In the genomic region with DNA sequence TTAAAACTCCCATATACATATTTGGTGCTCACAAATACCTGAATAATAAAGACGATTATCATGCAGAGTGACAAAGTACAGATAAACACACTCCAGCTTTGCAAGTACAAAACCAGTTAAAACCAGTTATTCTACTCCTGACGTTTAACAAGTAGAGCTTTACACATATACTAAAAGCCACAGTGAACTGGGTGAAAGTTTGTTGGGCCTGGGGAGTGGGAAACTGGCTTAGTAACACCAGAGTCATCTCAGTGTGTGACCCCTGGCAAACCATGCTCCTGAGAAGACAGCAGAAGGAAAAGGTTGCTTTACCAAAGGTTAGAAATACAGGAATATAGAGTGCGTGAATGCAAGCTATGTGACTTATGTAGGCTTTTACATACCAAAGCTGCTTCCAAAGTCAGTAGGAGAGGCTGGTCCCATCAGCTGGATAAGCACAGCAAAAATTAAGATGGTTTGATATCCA, we compare ENCODE assay signal across 16 cellular contexts.
DNase-seq lines count a peak whose midpoint lies in the region; TF ChIP-seq lines count a peak whose summit lies in the region.
"Had no signal": no experiment of that assay in that cellular context is flagged by ENCODE, and none has a peak within 500 bp of the region (broad histone marks: within the 10 kb centered on the region; RNA-seq: fewer than 3 reads in every experiment).

No MANE protein-coding gene starts in this region.

- POLR2A ChIA-PET in HEK293T (lab: Yijun Ruan, JAX): no interaction called here

- H3K4me1 ChIP-seq in HUES64 (ENCODE audit: insufficient read depth, low read length) (peaks cover 34% of the 10 kb centered on the region), subcutaneous abdominal adipose tissue (ENCODE audit: control insufficient read depth in 5 of 5, insufficient read depth in 5 of 5, low read length in 5 of 5) (peaks cover 0 to 21% (median 0%) of the 10 kb centered on the region in 5 donors)
- H3K4me1 ChIP-seq: vagina had no signal

- H3K9me3 ChIP-seq in HUES64 (ENCODE audit: insufficient read depth, low read depth, low read length) (no peaks in the 10 kb centered on the region), subcutaneous abdominal adipose tissue (ENCODE audit: control insufficient read depth in 5 of 5, low read length in 5 of 5) (no peaks in the 10 kb centered on the region)
- H3K9me3 ChIP-seq: vagina had no signal

- no peaks in the 10 kb centered on the region for H3K36me3 ChIP-seq in HUES64 (ENCODE audit: insufficient read depth, low read length)
- no peaks in the 10 kb centered on the region for H3K36me3 ChIP-seq in subcutaneous abdominal adipose tissue (ENCODE audit: control insufficient read depth in 5 of 5, insufficient read depth in 5 of 5, low read length in 5 of 5)
- H3K36me3 ChIP-seq: vagina had no signal

- WGBS in HUES64: 56% methylated on average over 3 of the region's 3 CpGs

- H3K27ac ChIP-seq in HUES64 (ENCODE audit: low read depth, low read length) (peak overlapping the region; percentile 85), subcutaneous abdominal adipose tissue (ENCODE audit: low read depth, low read length) (peak overlapping the region; percentile 66)
- H3K27ac ChIP-seq: vagina had no signal

- H3K27me3 ChIP-seq in HUES64 (ENCODE audit: insufficient read depth, low read length) (no peaks in the 10 kb centered on the region), subcutaneous abdominal adipose tissue (ENCODE audit: control insufficient read depth in 5 of 5, insufficient read depth in 4 of 5, low read length in 5 of 5) (no peaks in the 10 kb centered on the region)
- H3K27me3 ChIP-seq: vagina had no signal

- DNase-seq in cerebellar cortex (ENCODE audit: low spot score) (peak; percentile 24), islet precursor cell (peak; percentile 87), NCI-H510A (lab: John Stamatoyannopoulos, UW) (no peak), HEK293T (ENCODE audit: extremely low spot score) (no peak), hypothalamus (lab: John Stamatoyannopoulos, UW) (no peak)
- DNase-seq: activated CD4-positive, alpha-beta T cell treated with anti-CD3 and anti-CD28 coated beads, Interleukin-2, amount 10 ng/mL, durations not matched to agents 24 days and 14 days; activated T-cell treated with anti-CD3 and anti-CD28 coated beads, Interleukin-2, amount 50 U/mL, for 1 hour; amniotic stem cell; GF-D8; naive thymus-derived CD4-positive, alpha-beta T cell; NCI-H1417 treated with DMSO at 0.1 percent for 48 hours; NCI-H526 treated with DMSO at 0.1 percent for 48 hours; stimulated activated naive CD4-positive, alpha-beta T cell had no signal

- H3K9ac ChIP-seq in HUES64 (ENCODE audit: low read depth, low read length): peak overlapping the region; percentile 48
- H3K9ac ChIP-seq in subcutaneous abdominal adipose tissue (ENCODE audit: low read length in 5 of 5): no peak overlapping the region

- CTCF ChIA-PET in HEK293T (lab: Yijun Ruan, JAX): interaction anchor here (0.6 kb wide), 1 partner anchor 67 kb away, joined by 4 read pairs; no protein-coding TSS in a partner anchor

- H3K4me3 ChIP-seq in HUES64 (ENCODE audit: low read length): no peak overlapping the region; the same call in 1 of the 2 replicates
- H3K4me3 ChIP-seq in subcutaneous abdominal adipose tissue (ENCODE audit: low read depth in 1 of 5, low read length in 5 of 5): no peak overlapping the region
- H3K4me3 ChIP-seq: vagina had no signal

TF ChIP-seq in HEK293T, 16 proteins besides CTCF, POLR2A, EP300 and RAD21:
- TF ChIP-seq FOXM1 (IDR thresholded peaks at IDR 0.05; ENCODE audit: borderline replicate concordance): no peak
- no peak for TF ChIP-seq NFRKB (IDR thresholded peaks at IDR 0.05)
- no peak for TF ChIP-seq CTBP1 (IDR thresholded peaks at IDR 0.05; ENCODE audit: borderline replicate concordance)
- TF ChIP-seq LEF1 (IDR thresholded peaks at IDR 0.05; ENCODE audit: borderline replicate concordance): no peak

Comparison
In these comparisons a context has a peak if more than half of its experiments do, and no peak if none do; other contexts are left out.
1. DNase-seq: peak in cerebellar cortex (single experiment) and islet precursor cell (single experiment); none in NCI-H510A (single experiment), HEK293T (single experiment) and hypothalamus (0 of 51).